ENCODE assay signal across 20 cellular contexts in the genomic region with DNA sequence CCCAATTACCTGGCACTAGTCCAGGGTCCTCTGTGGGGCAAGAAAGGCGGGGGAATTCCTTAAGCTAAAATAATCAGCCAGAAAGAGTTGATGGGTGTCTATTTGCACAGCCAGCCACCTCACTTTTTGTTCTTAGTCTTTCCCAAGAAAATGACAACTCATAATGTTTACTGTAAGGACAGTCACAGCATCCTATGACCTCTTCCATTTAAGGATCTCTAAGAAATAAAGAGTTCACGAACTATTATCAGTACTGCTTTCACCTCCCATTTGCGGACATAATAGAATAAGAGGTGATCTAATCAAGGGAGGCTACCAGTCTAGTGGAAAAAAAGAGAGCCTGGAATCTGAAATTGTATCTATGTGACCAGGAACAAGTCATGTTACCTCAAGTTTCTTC.
"Had no signal": no experiment of that assay in that cellular context is flagged by ENCODE, and none has a peak within 500 bp of the region (broad histone marks: within the 10 kb centered on the region; RNA-seq: fewer than 3 reads in every experiment).

No MANE protein-coding gene starts in this region.

- H3K4me3 Mint-ChIP-seq: naive thymus-derived CD8-positive, alpha-beta T cell; neural crest cell had no signal

- H3K27me3 ChIP-seq: dorsolateral prefrontal cortex, heart left ventricle, right atrium auricular region, sigmoid colon had no signal

- FAIRE-seq: frontal cortex, small intestine had no signal

- H3K9me3 Mint-ChIP-seq: neural crest cell had no signal

- ATAC-seq: esophagus mucosa; heart left ventricle; left colon; left ventricle myocardium superior; mucosa of descending colon; naive thymus-derived CD8-positive, alpha-beta T cell had no signal

- H3K27me3 Mint-ChIP-seq: naive thymus-derived CD8-positive, alpha-beta T cell had no signal

- H3K36me3 ChIP-seq: heart left ventricle, right atrium auricular region had no signal

- H3K27ac ChIP-seq: heart left ventricle, right atrium auricular region, sigmoid colon had no signal

- H3K4me3 ChIP-seq: dorsolateral prefrontal cortex, heart left ventricle, lung, mucosa of descending colon, right atrium auricular region, sigmoid colon had no signal

- H3K4me1 ChIP-seq: right atrium auricular region, sigmoid colon had no signal

- H3K9me3 ChIP-seq: heart left ventricle, mucosa of descending colon, right atrium auricular region, sigmoid colon had no signal

- H3K27ac Mint-ChIP-seq: naive thymus-derived CD8-positive, alpha-beta T cell had no signal

- H3K4me1 Mint-ChIP-seq: neural crest cell had no signal

- DNase-seq: cortex of kidney; dorsolateral prefrontal cortex; effector CD8-positive, alpha-beta T cell; heart left ventricle; hippocampal formation; left colon; left ventricle myocardium superior; mucosa of descending colon; naive thymus-derived CD8-positive, alpha-beta T cell; posterior cingulate gyrus; sigmoid colon; small intestine; stimulated activated CD4-positive, alpha-beta T cell treated with anti-CD3 and anti-CD28 coated beads, Interleukin-12 subunit alpha, Interleukin-12 subunit beta, amount 100 ng/mL, for 4 hours; stimulated activated naive CD4-positive, alpha-beta T cell treated with Interleukin-2 at 50 U/mL for 16 hours; trophoblast cell had no signal
